Comparison of ENCODE assay signal across 1 cellular context in the genomic region with DNA sequence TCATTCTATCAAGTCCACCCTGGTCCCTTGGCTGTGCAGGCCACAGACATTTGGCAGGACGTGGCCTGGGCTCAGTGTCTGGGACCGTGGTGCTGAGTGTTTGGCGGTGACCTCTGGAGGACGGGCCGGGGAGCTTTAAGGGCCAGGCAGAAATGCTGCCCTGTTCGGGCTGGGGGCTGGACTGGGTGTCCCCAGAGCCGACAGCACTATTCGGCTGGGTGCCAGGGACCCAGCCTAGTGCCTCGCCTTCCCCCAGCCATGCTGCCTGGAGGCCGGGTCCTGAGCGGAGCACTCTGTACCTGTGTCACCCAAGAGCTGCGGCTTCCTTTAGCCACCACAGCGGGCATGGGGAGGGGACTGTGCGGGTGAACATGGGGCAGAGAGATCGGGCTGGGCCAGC.
TF ChIP-seq lines count a peak whose summit lies in the region.

No MANE protein-coding gene starts in this region.

TF ChIP-seq in IMR-90, 13 proteins besides CTCF, POLR2A, EP300 and RAD21 (continued from another document):
- TF ChIP-seq, protein P1, sequence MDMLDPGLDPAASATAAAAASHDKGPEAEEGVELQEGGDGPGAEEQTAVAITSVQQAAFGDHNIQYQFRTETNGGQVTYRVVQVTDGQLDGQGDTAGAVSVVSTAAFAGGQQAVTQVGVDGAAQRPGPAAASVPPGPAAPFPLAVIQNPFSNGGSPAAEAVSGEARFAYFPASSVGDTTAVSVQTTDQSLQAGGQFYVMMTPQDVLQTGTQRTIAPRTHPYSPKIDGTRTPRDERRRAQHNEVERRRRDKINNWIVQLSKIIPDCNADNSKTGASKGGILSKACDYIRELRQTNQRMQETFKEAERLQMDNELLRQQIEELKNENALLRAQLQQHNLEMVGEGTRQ (IDR thresholded peaks at IDR 0.05; ENCODE audit: low read depth, low read length), result no peak
- TF ChIP-seq SMC3 (IDR thresholded peaks at IDR 0.05; ENCODE audit: low read depth, low read length) (no peak), CEBPB (IDR thresholded peaks at IDR 0.05; ENCODE audit: low read depth, low read length) (no peak), CHD1 (IDR thresholded peaks at IDR 0.05; ENCODE audit: low read depth, low read length) (no peak), RFX5 (IDR thresholded peaks at IDR 0.05; ENCODE audit: low read depth, low read length) (no peak)
